ENCODE assay signal across 14 cellular contexts in the genomic region with DNA sequence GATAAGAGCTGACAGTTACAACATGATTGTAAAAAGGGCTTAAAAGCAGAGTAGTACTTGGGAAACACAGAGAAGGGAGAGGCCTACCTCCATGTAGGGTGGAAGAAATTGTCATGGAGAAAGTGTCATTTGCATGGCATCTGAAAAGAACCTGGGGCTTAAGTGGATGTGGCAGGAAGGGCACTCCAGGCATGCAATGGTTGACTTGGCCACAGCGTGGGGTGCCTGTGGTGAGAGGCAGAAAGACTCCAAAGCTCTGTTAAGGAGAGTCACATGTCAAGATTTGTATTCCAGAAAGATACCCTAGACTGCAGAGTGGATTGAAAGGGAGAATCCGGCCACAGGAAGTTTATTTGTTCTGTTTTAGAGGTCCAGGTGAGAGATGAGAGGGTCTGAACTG. TPM values are rescaled to one million over a fixed set of nuclear protein-coding genes. Genes with fewer than 3 reads are reported as not detected.
DNase-seq lines count a peak whose midpoint lies in the region; ATAC-seq and TF ChIP-seq lines count a peak whose summit lies in the region.
"Had no signal": no experiment of that assay in that cellular context is flagged by ENCODE, and none has a peak within 500 bp of the region (broad histone marks: within the 10 kb centered on the region; RNA-seq: fewer than 3 reads in every experiment).

No MANE protein-coding gene starts in this region.

- H3K9me3 ChIP-seq in OCI-LY7 (ENCODE audit: low read length): no peaks in the 10 kb centered on the region
- H3K9me3 ChIP-seq: gastroesophageal sphincter, right atrium auricular region had no signal

- H3K27me3 Mint-ChIP-seq in osteocyte (ENCODE audit: unreplicated experiment): no peaks in the 10 kb centered on the region

- POLR2A ChIA-PET in OCI-LY7 (lab: Charles Lee): interaction anchor here (1.1 to 3.4 kb wide), 7 partner anchors 9 to 73 kb away, joined by 3 to 22 read pairs (median 7); a partner anchor contains a TSS

- DNase-seq in NCI-H748 (lab: John Stamatoyannopoulos, UW; ENCODE audit: unreplicated experiment) (peak; percentile 9), NCI-H748 treated with DMSO at 0.1 percent for 48 hours (lab: John Stamatoyannopoulos, UW) (no peak), OCI-LY7 (ENCODE audit: low spot score) (peak; percentile 11), fibroblast of mammary gland (ENCODE audit: low read depth) (peak; percentile 15), osteocyte (ENCODE audit: extremely low spot score, unreplicated experiment) (no peak)
- no peak for DNase-seq in stimulated activated CD4-positive, alpha-beta T cell treated with anti-CD3 and anti-CD28 coated beads, Interleukin-4, amount 100 ng/mL, for 4 hours
- DNase-seq in stimulated activated CD4-positive, alpha-beta T cell treated with anti-CD3 and anti-CD28 coated beads, Interleukin-12 subunit alpha, Interleukin-12 subunit beta, amount 100 ng/mL, for 4 hours: no peak
- DNase-seq: activated CD4-positive, alpha-beta T cell treated with anti-CD3 and anti-CD28 coated beads, Interleukin-2, amount 50 U/mL, for 48 hours; activated naive CD4-positive, alpha-beta T cell treated with anti-CD3 and anti-CD28 coated beads, Interleukin-2, amount 50 U/mL, for 16 hours; NCI-H146 had no signal

- intact Hi-C loops in OCI-LY7 (cut with micrococcal nuclease; ENCODE audit: unreplicated experiment): no loop called here

- H4K20me1 ChIP-seq in OCI-LY7 (ENCODE audit: insufficient read depth, low read length): no peaks in the 10 kb centered on the region

- H3K4me1 Mint-ChIP-seq in osteocyte (ENCODE audit: unreplicated experiment): peaks cover 44% of the 10 kb centered on the region

- no peaks in the 10 kb centered on the region for H3K36me3 Mint-ChIP-seq in osteocyte (ENCODE audit: unreplicated experiment)

- TF ChIP-seq CTCF in OCI-LY7 (conservative IDR thresholded peaks at IDR 0.05; ENCODE audit: low read length) (no peak), fibroblast of mammary gland (conservative IDR thresholded peaks at IDR 0.05; ENCODE audit: control insufficient read depth, insufficient read depth, low read depth, low read length) (no peak), osteocyte (IDR thresholded peaks at IDR 0.05) (no peak)

- no peaks in the 10 kb centered on the region for H3K36me3 ChIP-seq in OCI-LY7 (ENCODE audit: insufficient read depth, low read length)
- H3K36me3 ChIP-seq: gastroesophageal sphincter, right atrium auricular region had no signal

- H3K4me3 ChIP-seq in OCI-LY7 (ENCODE audit: low read depth, low read length, poor library complexity, severe bottlenecking) (no peak overlapping the region), fibroblast of mammary gland (ENCODE audit: control insufficient read depth, low read depth, low read length) (no peak overlapping the region)
- H3K4me3 ChIP-seq: right atrium auricular region had no signal

- peaks cover 37% of the 10 kb centered on the region for H3K4me1 ChIP-seq in OCI-LY7 (ENCODE audit: insufficient read depth, low read length, poor library complexity, severe bottlenecking)

- no peaks in the 10 kb centered on the region for H3K9me3 Mint-ChIP-seq in osteocyte (ENCODE audit: unreplicated experiment)
- H3K9me3 Mint-ChIP-seq: dendritic cell treated with granulocyte-macrophage colony-stimulating factor and Interleukin-4, amounts not matched to agents 40 ng/mL and 50 ng/mL, for 4 days had no signal

- peak overlapping the region; percentile 96 for H3K4me2 ChIP-seq in OCI-LY7 (ENCODE audit: low read length)

- H3K4me3 Mint-ChIP-seq in osteocyte (ENCODE audit: unreplicated experiment): peak overlapping the region; percentile 55
- H3K4me3 Mint-ChIP-seq: dendritic cell treated with granulocyte-macrophage colony-stimulating factor and Interleukin-4, amounts not matched to agents 40 ng/mL and 50 ng/mL, for 4 days had no signal

- H3K27ac ChIP-seq in OCI-LY7 (ENCODE audit: low read depth, low read length, poor library complexity, severe bottlenecking): no peak overlapping the region
- H3K27ac ChIP-seq: right atrium auricular region had no signal

- no peak for ATAC-seq in GM19463 (IDR thresholded peaks at IDR 0.05; ENCODE audit: unreplicated experiment)
- ATAC-seq: gastroesophageal sphincter had no signal

- peaks cover 31% of the 10 kb centered on the region for H3K79me2 ChIP-seq in OCI-LY7 (ENCODE audit: insufficient read depth, low read depth, low read length)

- H3K27ac Mint-ChIP-seq in osteocyte (ENCODE audit: unreplicated experiment): peak overlapping the region; percentile 83
- H3K27ac Mint-ChIP-seq: dendritic cell treated with granulocyte-macrophage colony-stimulating factor and Interleukin-4, amounts not matched to agents 40 ng/mL and 50 ng/mL, for 4 days had no signal

- no peaks in the 10 kb centered on the region for H3K9me2 ChIP-seq in OCI-LY7 (ENCODE audit: insufficient read depth, low read length)

- CTCF ChIA-PET in OCI-LY7 (lab: Charles Lee; ENCODE audit: unreplicated experiment): no interaction called here

- BruUV-seq in OCI-LY7 (replicated peaks; lab: Mats Ljungman, UMichigan): no TSS peak

- no peak overlapping the region for H2AFZ ChIP-seq in OCI-LY7 (ENCODE audit: low read length)

RNA-seq across cellular contexts. Expression of a gene that starts 2.4 kb away (rescaled TPM):
- 9.9 and 14.6 TPM in 2 replicates for total RNA-seq in OCI-LY7 (2014; rRNA removed; shearing (Covaris generic))
- total RNA-seq in OCI-LY7 (2022) (12.9 and 14.2 TPM in 2 replicates), osteocyte (3.8 and 4.4 TPM in 2 replicates)

RNA-seq across cellular contexts. Expression of a gene that starts 2.5 kb away (rescaled TPM):
- total RNA-seq in OCI-LY7 (2014; rRNA removed; shearing (Covaris generic)): 9.1 and 9.4 TPM in 2 replicates
- total RNA-seq in OCI-LY7 (2022) (16.3 and 17.3 TPM in 2 replicates), osteocyte (6.3 and 6.6 TPM in 2 replicates)

RNA-seq across cellular contexts. Expression of a gene that starts 52.3 kb away (rescaled TPM):
- 5.7 and 9.5 TPM in 2 replicates for total RNA-seq in OCI-LY7 (2014; rRNA removed; shearing (Covaris generic))
- total RNA-seq in OCI-LY7 (2022) (14.3 and 14.8 TPM in 2 replicates), osteocyte (18.9 and 20.8 TPM in 2 replicates)

Comparison
In these comparisons a context has a peak if more than half of its experiments do, and no peak if none do; other contexts are left out.
1. DNase-seq: peak in NCI-H748 (single experiment), OCI-LY7 (single experiment) and fibroblast of mammary gland (single experiment); none in NCI-H748 treated with DMSO at 0.1 percent for 48 hours (single experiment), osteocyte (single experiment), stimulated activated CD4-positive, alpha-beta T cell treated with anti-CD3 and anti-CD28 coated beads, Interleukin-4, amount 100 ng/mL, for 4 hours (0 of 2) and stimulated activated CD4-positive, alpha-beta T cell treated with anti-CD3 and anti-CD28 coated beads, Interleukin-12 subunit alpha, Interleukin-12 subunit beta, amount 100 ng/mL, for 4 hours (single experiment).